Comparison of ENCODE assay signal across 1 cellular context in the genomic region with DNA sequence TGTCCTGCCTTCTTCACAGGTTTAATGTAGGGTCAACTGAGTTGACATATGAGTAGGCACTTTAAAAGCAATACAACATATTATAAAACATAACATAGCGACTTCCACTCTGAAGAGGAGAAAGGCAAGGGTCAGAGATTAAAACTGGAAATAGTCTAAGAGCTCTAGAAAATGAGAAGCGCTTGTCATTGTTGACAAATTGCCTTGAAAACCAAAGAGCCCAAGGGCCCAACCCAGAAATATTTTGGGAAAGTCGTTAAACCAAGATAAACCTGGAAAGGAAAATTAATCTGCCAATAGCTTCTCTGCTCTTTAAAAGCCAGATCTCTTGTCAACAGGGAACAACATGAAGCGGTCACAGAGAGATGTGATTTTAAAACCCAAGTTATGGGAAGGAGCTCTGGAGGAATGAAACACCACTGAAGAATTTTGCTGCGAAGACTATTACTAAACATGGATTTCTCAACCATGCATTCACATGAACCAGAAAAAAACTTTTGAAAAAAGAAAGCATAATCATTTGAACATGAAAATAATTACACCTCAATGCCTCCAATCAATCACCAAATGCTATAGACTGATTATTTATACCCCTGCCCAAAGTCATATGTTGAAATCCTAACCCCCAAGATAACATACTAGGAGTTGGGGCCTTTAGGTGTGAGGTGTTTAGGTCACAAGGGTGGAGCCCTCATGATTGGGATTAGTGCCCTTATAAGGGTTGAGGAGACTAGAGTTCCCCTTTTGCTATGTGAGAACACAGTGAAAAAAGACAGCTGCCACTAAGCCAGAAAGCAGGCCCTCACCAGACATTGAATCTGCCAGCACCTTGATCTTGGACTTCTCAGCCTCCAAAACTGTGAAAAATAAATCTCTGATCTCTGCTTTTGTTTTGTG.
TF ChIP-seq lines count a peak whose summit lies in the region.

No MANE protein-coding gene starts in this region.

TF ChIP-seq in IMR-90, 13 proteins besides CTCF, POLR2A, EP300 and RAD21:
- TF ChIP-seq RCOR1 (IDR thresholded peaks at IDR 0.05; ENCODE audit: insufficient replicate concordance, low read length): no peak
- TF ChIP-seq CEBPB (IDR thresholded peaks at IDR 0.05; ENCODE audit: low read depth, low read length): peak; percentile 64
- TF ChIP-seq FOS (IDR thresholded peaks at IDR 0.05; ENCODE audit: low read depth, low read length): peak; percentile 10; the same call in 1 of the 2 replicates
TF ChIP-seq in IMR-90: peak in this region for 2.
